Comparison of ENCODE assay signal across 8 cellular contexts in the genomic region with DNA sequence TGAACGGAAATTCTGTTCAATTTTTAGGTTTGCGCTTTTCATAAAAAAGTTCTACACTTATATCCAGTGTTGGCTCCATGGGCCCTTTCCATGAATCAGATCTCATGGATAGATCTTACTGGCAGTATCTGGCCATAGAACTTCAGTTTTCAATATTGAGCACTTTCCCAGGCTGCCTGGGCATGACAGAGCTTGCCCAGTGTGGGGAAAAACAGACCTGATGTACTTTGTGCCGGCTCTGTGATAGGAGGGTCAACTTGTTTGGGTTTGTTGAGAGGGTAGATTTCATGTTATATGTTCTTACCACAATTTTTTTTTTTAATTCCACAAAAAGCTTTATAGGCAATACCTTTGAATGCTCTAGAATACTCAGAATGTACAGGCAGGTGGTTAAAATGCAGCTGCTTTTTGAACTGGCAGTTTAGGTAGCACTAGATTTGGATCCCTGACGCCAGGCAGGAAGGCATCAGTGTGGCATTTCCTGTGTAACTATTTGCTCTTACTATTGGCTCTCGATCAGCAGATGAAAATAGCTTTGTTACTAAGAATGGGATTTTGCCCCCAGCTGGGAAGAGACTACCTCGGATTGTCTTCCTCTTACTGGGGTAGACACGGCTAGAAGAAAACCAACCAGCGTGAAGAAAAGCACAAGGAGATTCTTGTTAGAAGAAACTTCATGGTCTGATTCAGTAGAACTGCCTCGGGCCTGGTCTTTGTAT.
A peak's percentile ranks its signal among the peaks of the same experiment; 100 is the strongest.
DNase-seq lines count a peak whose midpoint lies in the region; ATAC-seq and TF ChIP-seq lines count a peak whose summit lies in the region.

No MANE protein-coding gene starts in this region.

- H3K4me3 ChIP-seq in GM06990 (replicated peaks; ENCODE audit: low read depth, low read length) (no peak overlapping the region), Karpas-422 (ENCODE audit: low read length) (no peak overlapping the region), uterus (no peak overlapping the region)

- H3K27ac ChIP-seq in epithelial cell of prostate = peak overlapping the region; percentile 82
- H3K27ac ChIP-seq in Karpas-422 (ENCODE audit: low read length) = no peak overlapping the region
- H3K27ac ChIP-seq in uterus = no peak overlapping the region

- H3K27me3 ChIP-seq in GM06990 (replicated peaks; ENCODE audit: control insufficient read depth, insufficient read depth, low read length) (no peaks in the 10 kb centered on the region), Karpas-422 (ENCODE audit: low read length) (no peaks in the 10 kb centered on the region), uterus (no peaks in the 10 kb centered on the region)

- H2AFZ ChIP-seq in Karpas-422 (ENCODE audit: low read length) = no peak overlapping the region

- DNase-seq in GM06990 (ENCODE audit: extremely low read depth, insufficient read length) = peak; percentile 48
- DNase-seq in NCI-H2196 (lab: John Stamatoyannopoulos, UW; ENCODE audit: unreplicated experiment) = peak; percentile 10
- peak; percentile 49 for DNase-seq in epithelial cell of prostate (ENCODE audit: low read depth, low spot score)
- DNase-seq in Karpas-422 = no peak
- no peak for DNase-seq in uterus
- no peak for DNase-seq in NCI-H82 (lab: John Stamatoyannopoulos, UW)

- no peaks in the 10 kb centered on the region for H3K9me2 ChIP-seq in Karpas-422 (replicated peaks; ENCODE audit: insufficient read depth, low read length)

- H3K79me2 ChIP-seq in Karpas-422 (ENCODE audit: low read length) = no peaks in the 10 kb centered on the region

- no peak for TF ChIP-seq POLR2A in uterus (IDR thresholded peaks at IDR 0.05)

- H3K9me3 ChIP-seq in Karpas-422 (ENCODE audit: low read length) = no peaks in the 10 kb centered on the region
- no peaks in the 10 kb centered on the region for H3K9me3 ChIP-seq in uterus

- no peaks in the 10 kb centered on the region for H4K20me1 ChIP-seq in Karpas-422 (ENCODE audit: insufficient read depth, low read depth, low read length)

- H3K4me1 ChIP-seq in Karpas-422 (ENCODE audit: low read length) (peaks cover 10% of the 10 kb centered on the region; the same call in 1 of the 2 replicates), uterus (peaks cover 0 to 6% of the 10 kb centered on the region in 2 donors)

- TF ChIP-seq CTCF in GM06990 (IDR thresholded peaks at IDR 0.05; ENCODE audit: insufficient read depth, low read length, poor library complexity, severe bottlenecking) (no peak), uterus (IDR thresholded peaks at IDR 0.05) (no peak)

- H3K36me3 ChIP-seq in GM06990 (ENCODE audit: control insufficient read depth, insufficient read depth, low read length) (no peaks in the 10 kb centered on the region), Karpas-422 (ENCODE audit: insufficient read depth, low read length) (no peaks in the 10 kb centered on the region), uterus (no peaks in the 10 kb centered on the region)

- no peak overlapping the region for H3K9ac ChIP-seq in Karpas-422 (ENCODE audit: low read length)

- no peak overlapping the region for H3K4me2 ChIP-seq in Karpas-422 (ENCODE audit: low read depth, low read length, poor library complexity, severe bottlenecking)

- ATAC-seq in HG02610 (IDR thresholded peaks at IDR 0.05; ENCODE audit: unreplicated experiment) (peak; percentile 54), GM19023 (IDR thresholded peaks at IDR 0.05; ENCODE audit: unreplicated experiment) (no peak)

- intact Hi-C loops in uterus (cut with DNase I; ENCODE audit: low total_unique reads) = no loop called here

Comparison
In these comparisons a context has a peak if more than half of its experiments do, and no peak if none do; other contexts are left out.
1. DNase-seq: peak in GM06990 (single experiment), NCI-H2196 (single experiment) and epithelial cell of prostate (single experiment); none in Karpas-422 (single experiment), uterus (0 of 2) and NCI-H82 (single experiment).